13 cellular contexts compared by ENCODE assay signal in the genomic region with DNA sequence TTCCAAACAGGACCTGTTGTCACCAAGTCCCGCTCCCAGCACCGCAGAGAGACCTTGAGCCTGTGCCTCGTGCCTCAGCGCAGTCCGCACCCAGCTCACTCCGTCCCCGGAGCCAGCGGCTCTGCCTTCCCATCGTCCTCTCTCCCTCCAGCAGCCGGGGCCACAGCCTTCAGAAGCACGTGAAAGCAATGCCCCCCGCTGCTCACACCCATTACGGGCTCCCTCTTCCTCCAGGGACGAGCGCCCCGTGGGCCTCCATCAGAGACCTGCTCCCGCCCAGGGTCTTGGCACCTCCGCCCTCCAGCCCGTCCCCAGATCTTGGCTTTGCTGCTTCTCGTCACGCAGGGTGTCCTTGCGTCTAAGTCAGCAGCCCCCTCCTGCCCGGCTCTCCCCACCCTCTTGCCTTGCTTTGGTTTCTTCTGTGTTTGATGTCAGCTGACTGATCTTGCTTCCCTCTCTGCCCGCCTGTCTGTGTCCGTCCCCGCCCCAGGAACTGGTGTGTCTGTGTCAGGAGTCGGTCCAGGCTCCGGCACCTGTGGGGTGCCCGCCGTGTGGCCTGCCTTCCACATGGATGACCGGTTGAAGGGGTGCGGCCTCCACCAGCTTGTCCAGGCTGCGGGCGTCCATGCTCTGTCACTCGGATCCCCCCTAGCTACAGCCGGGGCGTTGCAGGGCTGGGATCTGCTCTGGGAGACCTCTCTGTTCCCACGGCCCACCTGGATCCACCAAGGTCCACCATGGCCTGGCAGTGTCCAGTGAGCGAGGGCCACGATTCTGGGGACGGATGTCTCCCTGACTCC.
A peak's percentile ranks its signal among the peaks of the same experiment; 100 is the strongest.
DNase-seq lines count a peak whose midpoint lies in the region; ATAC-seq and TF ChIP-seq lines count a peak whose summit lies in the region.
"Had no signal": no experiment of that assay in that cellular context is flagged by ENCODE, and none has a peak within 500 bp of the region (broad histone marks: within the 10 kb centered on the region; RNA-seq: fewer than 3 reads in every experiment).

No MANE protein-coding gene starts in this region.

- H3K27me3 Mint-ChIP-seq in T-helper 2 cell treated with Interferon-gamma antibody and Interleukin-4, amounts not matched to agents 5 μg/mL and 100 μg/mL, for 36 hours (ENCODE audit: low read depth), result peaks cover 4% of the 10 kb centered on the region

- no peaks in the 10 kb centered on the region for H3K36me3 Mint-ChIP-seq in T-helper 2 cell treated with Interferon-gamma antibody and Interleukin-4, amounts not matched to agents 5 μg/mL and 100 μg/mL, for 36 hours (ENCODE audit: low read depth)

- peaks cover 10% of the 10 kb centered on the region for H3K4me1 ChIP-seq in lower lobe of right lung
- H3K4me1 ChIP-seq: gastrocnemius medialis had no signal

- H3K4me3 ChIP-seq in lower lobe of right lung, result peak overlapping the region; percentile 32
- H3K4me3 ChIP-seq: gastrocnemius medialis had no signal

- H3K4me3 Mint-ChIP-seq in T-helper 2 cell treated with Interferon-gamma antibody and Interleukin-4, amounts not matched to agents 5 μg/mL and 100 μg/mL, for 36 hours, result no peak overlapping the region

- TF ChIP-seq CTCF in lower lobe of right lung (IDR thresholded peaks at IDR 0.05), result no peak

- peak overlapping the region; percentile 82 for H3K27ac Mint-ChIP-seq in T-helper 2 cell treated with Interferon-gamma antibody and Interleukin-4, amounts not matched to agents 5 μg/mL and 100 μg/mL, for 36 hours

- intact Hi-C loops in lower lobe of right lung (cut with DNase I), result no loop called here

- H3K27me3 ChIP-seq in lower lobe of right lung (ENCODE audit: low read depth), result peaks cover 6% of the 10 kb centered on the region

- H3K27ac ChIP-seq in lower lobe of right lung, result peak overlapping the region; percentile 34
- H3K27ac ChIP-seq: gastrocnemius medialis, RWPE1 had no signal

- no peaks in the 10 kb centered on the region for H3K36me3 ChIP-seq in lower lobe of right lung
- H3K36me3 ChIP-seq: gastrocnemius medialis had no signal

- no peaks in the 10 kb centered on the region for H3K9me3 Mint-ChIP-seq in T-helper 2 cell treated with Interferon-gamma antibody and Interleukin-4, amounts not matched to agents 5 μg/mL and 100 μg/mL, for 36 hours

- no peaks in the 10 kb centered on the region for H3K9me3 ChIP-seq in lower lobe of right lung
- H3K9me3 ChIP-seq: gastrocnemius medialis had no signal

- peak in 1 of 2 donors; percentile 10 for ATAC-seq in lower lobe of right lung
- no peak for ATAC-seq in HG02759 (IDR thresholded peaks at IDR 0.05; ENCODE audit: unreplicated experiment)
- ATAC-seq: gastrocnemius medialis, left colon had no signal

- peaks cover 11% of the 10 kb centered on the region for H3K4me1 Mint-ChIP-seq in T-helper 2 cell treated with Interferon-gamma antibody and Interleukin-4, amounts not matched to agents 5 μg/mL and 100 μg/mL, for 36 hours (ENCODE audit: low read depth)

- no peak for DNase-seq in T-helper 2 cell treated with Interferon-gamma antibody and Interleukin-4, amounts not matched to agents 5 μg/mL and 100 μg/mL, for 36 hours (ENCODE audit: low spot score)
- DNase-seq in activated T-cell treated with anti-CD3 and anti-CD28 coated beads for 48 hours (ENCODE audit: low read depth) (peak; percentile 30), lower lobe of right lung (no peak), NOMO-1 treated with dmso at 0.1 percent for 144 hours (lab: John Stamatoyannopoulos, UW; ENCODE audit: unreplicated experiment) (no peak), NOMO-1 (lab: John Stamatoyannopoulos, UW; ENCODE audit: unreplicated experiment in 2 of 2) (no peak), NCI-H1417 (lab: John Stamatoyannopoulos, UW) (no peak)
- DNase-seq in stimulated activated naive CD4-positive, alpha-beta T cell treated with Interleukin-2 at 50 U/mL for 16 hours (lab: John Stamatoyannopoulos, UW), result peak; percentile 38
- DNase-seq: DMS 273 treated with DMSO at 0.1 percent for 48 hours, gastrocnemius medialis, left colon, NCI-H2107 had no signal

Comparison
In these comparisons a context has a peak if more than half of its experiments do, and no peak if none do; other contexts are left out.
1. DNase-seq: peak in activated T-cell treated with anti-CD3 and anti-CD28 coated beads for 48 hours (single experiment) and stimulated activated naive CD4-positive, alpha-beta T cell treated with Interleukin-2 at 50 U/mL for 16 hours (single experiment); none in T-helper 2 cell treated with Interferon-gamma antibody and Interleukin-4, amounts not matched to agents 5 μg/mL and 100 μg/mL, for 36 hours (single experiment), lower lobe of right lung (single experiment), NOMO-1 treated with dmso at 0.1 percent for 144 hours (single experiment), NOMO-1 (0 of 2) and NCI-H1417 (0 of 3).